ENCODE assay signal across 8 cellular contexts in genomic region chr5:137498736-137499505, GRCh38. TPM values are rescaled to one million over a fixed set of nuclear protein-coding genes. Genes with fewer than 3 reads are reported as not detected.
DNase-seq lines count a peak whose midpoint lies in the region; ATAC-seq and TF ChIP-seq lines count a peak whose summit lies in the region.

Gene SPOCK1, minus strand, starts transcription at chr5:137499326.

- TF ChIP-seq CTCF in A673 (conservative IDR thresholded peaks at IDR 0.05; ENCODE audit: low read depth, low read length), result peak; percentile 63
- peak; percentile 34 to 92 (median 72) for TF ChIP-seq CTCF in dorsolateral prefrontal cortex (IDR thresholded peaks at IDR 0.05 in 54 of 56, conservative IDR thresholded peaks at IDR 0.05 in 2 of 56; ENCODE audit: low read depth in 1 of 56, partially characterized antibody in 56 of 56)
- TF ChIP-seq CTCF in right lobe of liver (IDR thresholded peaks at IDR 0.05), result peak; percentile 77 to 85 (median 80)

- TF ChIP-seq POLR2A in right lobe of liver (IDR thresholded peaks at IDR 0.05), result no peak

- BruUV-seq in A673 (replicated peaks; lab: Mats Ljungman, UMichigan), result no TSS peak

- no peaks in the 10 kb centered on the region for H3K4me1 Mint-ChIP-seq in activated CD4-positive, alpha-beta T cell treated with anti-CD3 and anti-CD28 coated beads, Interleukin-2, amount 10 ng/mL, durations not matched to agents 24 days and 14 days

- intact Hi-C loops in A673 (cut with micrococcal nuclease; ENCODE audit: unreplicated experiment), result loop anchor here (2.0 kb wide), 1 partner anchor 178 kb away; no protein-coding TSS in a partner anchor
- intact Hi-C loops in activated CD4-positive, alpha-beta T cell treated with anti-CD3 and anti-CD28 coated beads, Interleukin-2, amount 10 ng/mL, durations not matched to agents 24 days and 14 days (cut with micrococcal nuclease), result loop anchor here (1.0 kb wide), 1 partner anchor 155 kb away; no protein-coding TSS in a partner anchor
- intact Hi-C loops in dorsolateral prefrontal cortex (cut with DNase I), result loop anchor here (1.0 to 5.0 kb wide), 7 partner anchors 37 to 697 kb away; no protein-coding TSS in a partner anchor
- intact Hi-C loops in right lobe of liver (cut with DNase I), result loop anchor here in 1 of 2 donors (10.0 kb wide), 2 partner anchors 154 to 184 kb away; no protein-coding TSS in a partner anchor

- H3K9me3 Mint-ChIP-seq in activated CD4-positive, alpha-beta T cell treated with anti-CD3 and anti-CD28 coated beads, Interleukin-2, amount 10 ng/mL, durations not matched to agents 24 days and 14 days, result no peaks in the 10 kb centered on the region

- POLR2A ChIA-PET in A673 (lab: Charles Lee; ENCODE audit: low non-redundant PET), result no interaction called here

- WGBS in right lobe of liver (ENCODE audit: insufficient coverage, low coverage, low lambda C conversion rate, missing lambda C conversion rate), result 0% methylated on average over 3 of the region's 78 CpGs

- H3K4me1 ChIP-seq in A673 (ENCODE audit: insufficient read depth, low read length, poor library complexity, severe bottlenecking), result peaks cover 4% of the 10 kb centered on the region
- peaks cover 0 to 9% (median 0%) of the 10 kb centered on the region in 4 donors for H3K4me1 ChIP-seq in right lobe of liver

- no peak within 1 kb of the TSS for H3K4me3 Mint-ChIP-seq in activated CD4-positive, alpha-beta T cell treated with anti-CD3 and anti-CD28 coated beads, Interleukin-2, amount 10 ng/mL, durations not matched to agents 24 days and 14 days

- H3K9me3 ChIP-seq in A673 (ENCODE audit: low read depth, low read length, poor library complexity, severe bottlenecking) (no peaks in the 10 kb centered on the region), right lobe of liver (no peaks in the 10 kb centered on the region)

- H3K27me3 ChIP-seq in A673 (replicated peaks; ENCODE audit: insufficient read depth, low read depth, low read length, poor library complexity) (peaks cover 48% of the 10 kb centered on the region), dorsolateral prefrontal cortex (no peaks in the 10 kb centered on the region), right lobe of liver (peaks cover 0 to 7% of the 10 kb centered on the region in 2 donors)

- CTCF ChIA-PET in A673 (lab: Charles Lee), result interaction anchor here (1.1 kb wide), 1 partner anchor 178 kb away, joined by 4 read pairs; no protein-coding TSS in a partner anchor

- DNase-seq in A673 (ENCODE audit: low spot score) (peak; percentile 85), NCI-H2171 treated with DMSO at 0.1 percent for 48 hours (lab: John Stamatoyannopoulos, UW) (peak; percentile 52), dorsolateral prefrontal cortex (peak; percentile 62 to 86 (median 72)), right lobe of liver (peak; percentile 70 to 76 (median 71))
- DNase-seq in activated CD4-positive, alpha-beta T cell treated with anti-CD3 and anti-CD28 coated beads, Interleukin-2, amount 10 ng/mL, durations not matched to agents 24 days and 14 days, result peak; percentile 89
- peak; percentile 46 to 60 for DNase-seq in stimulated activated CD4-positive, alpha-beta T cell treated with anti-CD3 and anti-CD28 coated beads, Interleukin-4, amount 100 ng/mL, for 48 hours (ENCODE audit: low read depth in 2 of 2)

- no peaks in the 10 kb centered on the region for H3K36me3 Mint-ChIP-seq in activated CD4-positive, alpha-beta T cell treated with anti-CD3 and anti-CD28 coated beads, Interleukin-2, amount 10 ng/mL, durations not matched to agents 24 days and 14 days (ENCODE audit: low read depth)

- H3K27ac Mint-ChIP-seq in activated CD4-positive, alpha-beta T cell treated with anti-CD3 and anti-CD28 coated beads, Interleukin-2, amount 10 ng/mL, durations not matched to agents 24 days and 14 days, result no peak within 1 kb of the TSS

- H3K4me3 ChIP-seq in A673 (ENCODE audit: low read depth, low read length, poor library complexity, severe bottlenecking) (peak within 1 kb of the TSS; percentile 42), dorsolateral prefrontal cortex (peak within 1 kb of the TSS; percentile 45 to 95 (median 82)), right lobe of liver (no peak within 1 kb of the TSS)

- H3K27ac ChIP-seq in A673 (ENCODE audit: low read depth, low read length, poor library complexity, severe bottlenecking) (no peak within 1 kb of the TSS), dorsolateral prefrontal cortex (peak within 1 kb of the TSS in 57 of 59 donors; percentile 48 to 96 (median 89)), right lobe of liver (no peak within 1 kb of the TSS)

- peaks cover 31% of the 10 kb centered on the region for H3K27me3 Mint-ChIP-seq in activated CD4-positive, alpha-beta T cell treated with anti-CD3 and anti-CD28 coated beads, Interleukin-2, amount 10 ng/mL, durations not matched to agents 24 days and 14 days

- H3K36me3 ChIP-seq in A673 (ENCODE audit: insufficient read depth, low read length, poor library complexity, severe bottlenecking) (no peaks in the 10 kb centered on the region), right lobe of liver (no peaks in the 10 kb centered on the region)

- ATAC-seq in GM18498 (IDR thresholded peaks at IDR 0.05; ENCODE audit: unreplicated experiment) (peak; percentile 89), HG02943 (IDR thresholded peaks at IDR 0.05; ENCODE audit: low read depth, unreplicated experiment) (peak; percentile 78), right lobe of liver (peak; percentile 96 to 100 (median 98))

RNA-seq across cellular contexts. Expression of gene SPOCK1, which starts in this region (rescaled TPM):
- total RNA-seq in A673 (2021) (2.5 and 4.0 TPM in 2 replicates), dorsolateral prefrontal cortex (100 to 1,000 TPM; 164 to 817 (median 487) TPM), right lobe of liver (under 1 TPM in 5 of 6 experiments, not detected in 1; 0.06 to 0.86 (median 0.15) TPM)
- total RNA-seq in activated CD4-positive, alpha-beta T cell treated with anti-CD3 and anti-CD28 coated beads, Interleukin-2, amount 10 ng/mL, durations not matched to agents 24 days and 14 days, result not detected in 2 replicates

Comparison
In these comparisons a context has a peak if more than half of its experiments do, and no peak if none do; other contexts are left out.
1. RNA of gene SPOCK1 (total RNA-seq): 164 to 817 TPM in dorsolateral prefrontal cortex; 2.5 to 4.0 TPM in A673, 0.06 to 0.86 TPM in right lobe of liver and not detected in activated CD4-positive, alpha-beta T cell treated with anti-CD3 and anti-CD28 coated beads, Interleukin-2, amount 10 ng/mL, durations not matched to agents 24 days and 14 days; every median in the first group is over 10 times any median in the second.
2. Peak in DNase-seq in activated CD4-positive, alpha-beta T cell treated with anti-CD3 and anti-CD28 coated beads, Interleukin-2, amount 10 ng/mL, durations not matched to agents 24 days and 14 days; RNA of the gene not detected or under 1 TPM.
3. Peak in DNase-seq and ATAC-seq in right lobe of liver; RNA of the gene not detected or under 1 TPM.
4. H3K27ac ChIP-seq: peak in dorsolateral prefrontal cortex (57 of 59); none in A673 (single experiment) and right lobe of liver (0 of 3).
5. H3K4me3 ChIP-seq: peak in A673 (single experiment) and dorsolateral prefrontal cortex (59 of 59); none in right lobe of liver (0 of 3).
6. Peak in every context shown above with its lines, with median percentiles within 50 percentile points of each other: DNase-seq, CTCF ChIP-seq and ATAC-seq.